Comparison of ENCODE assay signal across 8 cellular contexts in the genomic region with DNA sequence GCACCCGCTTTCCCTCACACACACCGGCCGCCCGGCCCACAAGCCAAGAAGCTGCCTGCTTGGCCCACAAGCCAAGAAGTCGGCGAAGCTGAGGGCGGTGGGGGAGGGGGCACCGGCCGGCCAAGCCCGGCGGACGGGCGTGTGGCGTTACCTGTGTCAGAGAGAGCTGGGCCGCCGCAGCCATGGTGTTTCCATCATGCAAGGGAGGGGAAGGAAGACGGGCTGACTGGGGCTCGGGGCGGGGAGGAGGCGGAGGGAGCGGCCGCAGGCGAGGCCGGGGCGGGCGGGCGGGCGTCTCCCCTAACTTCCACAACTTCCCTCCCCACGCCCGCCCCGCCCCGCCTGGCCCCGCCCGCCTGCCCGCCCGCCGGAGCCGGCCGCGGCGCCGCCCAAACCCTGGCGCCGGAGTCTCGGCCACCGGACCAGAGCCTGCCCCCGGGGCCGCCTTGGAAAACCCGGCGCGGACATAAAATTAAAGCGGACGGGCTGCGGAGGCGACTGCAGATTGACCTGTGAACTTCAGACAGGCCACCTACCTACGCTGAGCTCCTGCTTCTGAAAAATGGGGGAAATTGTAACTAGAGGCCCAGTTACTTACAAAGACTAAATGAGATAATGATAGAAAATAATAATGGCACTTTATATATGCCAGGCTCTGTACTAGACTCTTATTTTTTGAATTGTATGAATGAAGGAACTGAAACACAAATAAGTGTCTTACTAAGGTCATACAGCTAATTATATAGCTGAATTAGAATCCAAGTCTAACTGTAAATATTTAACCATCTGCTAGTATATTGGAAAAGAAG. TPM values are rescaled to one million over a fixed set of nuclear protein-coding genes. Genes with fewer than 3 reads are reported as not detected.
DNase-seq lines count a peak whose midpoint lies in the region; ATAC-seq and TF ChIP-seq lines count a peak whose summit lies in the region.

A gene (minus strand): TSS at position 219 of the 809 bp plus-strand sequence. CDS start 35 bp downstream, at position 184.

- H3K4me1 Mint-ChIP-seq in Calu3 (ENCODE audit: low read depth, unreplicated experiment), result peaks cover 33% of the 10 kb centered on the region
- peaks cover 53% of the 10 kb centered on the region for H3K4me1 Mint-ChIP-seq in activated T-cell treated with anti-CD3 and anti-CD28 coated beads, Interleukin-2, amount 50 U/mL, for 72 hours (ENCODE audit: low read depth)

- no peaks in the 10 kb centered on the region for H3K27me3 Mint-ChIP-seq in Calu3 (ENCODE audit: unreplicated experiment)
- no peaks in the 10 kb centered on the region for H3K27me3 Mint-ChIP-seq in activated T-cell treated with anti-CD3 and anti-CD28 coated beads, Interleukin-2, amount 50 U/mL, for 72 hours (ENCODE audit: low read depth)

- H3K36me3 Mint-ChIP-seq in Calu3 (ENCODE audit: insufficient read depth, unreplicated experiment), result peaks cover 24% of the 10 kb centered on the region
- H3K36me3 Mint-ChIP-seq in activated T-cell treated with anti-CD3 and anti-CD28 coated beads, Interleukin-2, amount 50 U/mL, for 72 hours (ENCODE audit: insufficient read depth in 2 of 2), result peaks cover 7 to 9% of the 10 kb centered on the region in 2 donors

- 2% methylated on average over 41 of the region's 56 CpGs for WGBS in HUES64

- DNase-seq in Calu3, result peak; percentile 85
- peak; percentile 84 to 95 (median 95) for DNase-seq in Peyer's patch
- DNase-seq in activated T-cell treated with anti-CD3 and anti-CD28 coated beads, Interleukin-2, amount 50 U/mL, for 72 hours, result peak; percentile 89 to 91
- peak; percentile 71 to 73 for DNase-seq in stimulated activated CD8-positive, alpha-beta memory T cell treated with anti-CD3 and anti-CD28 coated beads, Interleukin-7, amount 100 ng/mL, for 1 hour (ENCODE audit: low read depth in 2 of 2)

- H3K36me3 ChIP-seq in HUES64 (ENCODE audit: insufficient read depth, low read length) (no peaks in the 10 kb centered on the region), Peyer's patch (no peaks in the 10 kb centered on the region), muscle layer of colon (ENCODE audit: insufficient read depth, low read length) (no peaks in the 10 kb centered on the region)

- peaks cover 18% of the 10 kb centered on the region for H3K4me1 ChIP-seq in HUES64 (ENCODE audit: insufficient read depth, low read length)
- peaks cover 0 to 34% (median 12%) of the 10 kb centered on the region in 4 donors for H3K4me1 ChIP-seq in Peyer's patch
- H3K4me1 ChIP-seq in muscle layer of colon (ENCODE audit: insufficient read depth, low read length), result peaks cover 32% of the 10 kb centered on the region

- ATAC-seq in GM21381 (IDR thresholded peaks at IDR 0.05; ENCODE audit: unreplicated experiment), result peak; percentile 56
- ATAC-seq in activated T-cell treated with anti-CD3 and anti-CD28 coated beads, Interleukin-2, amount 50 U/mL, for 72 hours (replicated peaks in 1 of 2), result peak; percentile 84 to 90
- peak; percentile 87 for ATAC-seq in esophagus mucosa

- CTCF ChIA-PET in Calu3 (lab: Charles Lee), result interaction anchor here (0.8 to 1.1 kb wide), 3 partner anchors 10 to 16 kb away, joined by 3 read pairs; no protein-coding TSS in a partner anchor

- intact Hi-C loops in Calu3 (cut with micrococcal nuclease; ENCODE audit: unreplicated experiment), result loop anchor here (5.0 kb wide), 1 partner anchor 48 kb away; no protein-coding TSS in a partner anchor

- H3K4me3 ChIP-seq in HUES64 (ENCODE audit: low read length) (peak within 1 kb of the TSS; percentile 81), Peyer's patch (peak within 1 kb of the TSS; percentile 79 to 98 (median 92)), muscle layer of colon (ENCODE audit: low read depth in 1 of 2, low read length in 2 of 2) (peak within 1 kb of the TSS; percentile 89 to 92)

- H3K27ac ChIP-seq in HUES64 (ENCODE audit: low read depth, low read length) (peak within 1 kb of the TSS; percentile 89; the same call in 1 of the 2 replicates), Peyer's patch (peak within 1 kb of the TSS; percentile 92 to 100 (median 94)), muscle layer of colon (ENCODE audit: low read depth, low read length) (peak within 1 kb of the TSS; percentile 97)

- H3K9ac ChIP-seq in HUES64 (ENCODE audit: low read depth, low read length) (peak within 1 kb of the TSS; percentile 88), muscle layer of colon (ENCODE audit: low read length) (peak within 1 kb of the TSS; percentile 88)

- H3K27me3 ChIP-seq in HUES64 (ENCODE audit: insufficient read depth, low read length) (no peaks in the 10 kb centered on the region), Peyer's patch (no peaks in the 10 kb centered on the region), muscle layer of colon (ENCODE audit: control insufficient read depth in 1 of 2, insufficient read depth in 2 of 2, low read length in 2 of 2) (no peaks in the 10 kb centered on the region)

- H3K9me3 Mint-ChIP-seq in Calu3 (ENCODE audit: low read depth, unreplicated experiment), result no peaks in the 10 kb centered on the region
- H3K9me3 Mint-ChIP-seq in activated T-cell treated with anti-CD3 and anti-CD28 coated beads, Interleukin-2, amount 50 U/mL, for 72 hours, result no peaks in the 10 kb centered on the region

- H3K27ac Mint-ChIP-seq in Calu3 (ENCODE audit: unreplicated experiment), result peak within 1 kb of the TSS; percentile 92
- H3K27ac Mint-ChIP-seq in activated T-cell treated with anti-CD3 and anti-CD28 coated beads, Interleukin-2, amount 50 U/mL, for 72 hours, result peak within 1 kb of the TSS; percentile 91

- BruUV-seq in Calu3 (replicated peaks; lab: Mats Ljungman, UMichigan), result TSS peak; percentile 27

- H3K4me3 Mint-ChIP-seq in Calu3 (ENCODE audit: low read depth, unreplicated experiment), result peak within 1 kb of the TSS; percentile 91
- H3K4me3 Mint-ChIP-seq in activated T-cell treated with anti-CD3 and anti-CD28 coated beads, Interleukin-2, amount 50 U/mL, for 72 hours, result peak within 1 kb of the TSS; percentile 91 to 93

- TF ChIP-seq CTCF in Calu3 (IDR thresholded peaks at IDR 0.05; ENCODE audit: unreplicated experiment) (no peak), Peyer's patch (IDR thresholded peaks at IDR 0.05) (peak in 1 of 6 experiments; percentile 25)

- H3K9me3 ChIP-seq in HUES64 (ENCODE audit: insufficient read depth, low read depth, low read length), result no peaks in the 10 kb centered on the region
- no peaks in the 10 kb centered on the region for H3K9me3 ChIP-seq in Peyer's patch
- no peaks in the 10 kb centered on the region for H3K9me3 ChIP-seq in muscle layer of colon (ENCODE audit: low read length)

- TF ChIP-seq POLR2A in Peyer's patch (IDR thresholded peaks at IDR 0.05), result peak in 1 of 2 donors; percentile 79

RNA-seq across cellular contexts. Expression of the gene that starts here (rescaled TPM):
- total RNA-seq in Calu3 (2022), result 50.0 and 51.2 TPM in 2 replicates
- polyA plus RNA-seq in HUES64 (2013, experiment 1 of 2), result 18.1 TPM
- 25.6 TPM for polyA plus RNA-seq in HUES64 (2013, experiment 2 of 2)
- total RNA-seq in Peyer's patch, result 100 to 1,000 TPM in 1 of 4 donors, 10 to 100 TPM in 3; 48.9 to 160 (median 65.6) TPM
- 10 to 100 TPM; 78.0 to 84.0 TPM for total RNA-seq in activated T-cell treated with anti-CD3 and anti-CD28 coated beads, Interleukin-2, amount 50 U/mL, for 72 hours
- 33.1 TPM for total RNA-seq in esophagus mucosa

Comparison
In these comparisons a context has a peak if more than half of its experiments do, and no peak if none do; other contexts are left out.
1. Peak in every context shown above with its lines: DNase-seq, ATAC-seq, H3K4me3 ChIP-seq and H3K27ac ChIP-seq.